1 cellular context compared by ENCODE assay signal in the genomic region with DNA sequence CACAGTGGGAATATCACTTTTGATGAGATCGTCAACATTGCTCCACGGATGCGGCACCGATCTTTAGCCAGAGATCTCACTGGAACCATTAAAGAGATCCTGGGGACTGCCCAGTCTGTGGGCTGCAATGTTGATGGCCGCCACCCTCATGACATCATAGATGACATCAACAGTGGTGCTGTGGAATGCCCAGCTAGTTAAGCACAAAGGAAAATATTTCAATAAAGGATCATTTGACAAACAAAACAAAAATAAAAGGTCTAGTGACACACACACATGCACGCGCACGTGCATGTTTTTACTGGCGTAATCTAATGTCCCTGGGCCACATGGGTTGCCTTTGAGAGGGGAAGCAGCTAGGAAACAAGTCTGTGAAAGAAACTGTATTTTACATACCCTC.
A peak's percentile ranks its signal among the peaks of the same experiment; 100 is the strongest.
TF ChIP-seq lines count a peak whose summit lies in the region.

No MANE protein-coding gene starts in this region.

TF ChIP-seq in HEK293, 187 proteins besides CTCF, POLR2A, EP300 and RAD21 (continued from another document):
- TF ChIP-seq YY1 (tag by site-specific recombination; IDR thresholded peaks at IDR 0.05), result 0 out of 2 replicates have a peak, but pooled peaks have one; percentile 25
- TF ChIP-seq ZBTB21 (tag by site-specific recombination; IDR thresholded peaks at IDR 0.05), result peak; percentile 94
- TF ChIP-seq TSHZ1 (tag by site-specific recombination; IDR thresholded peaks at IDR 0.05; ENCODE audit: borderline replicate concordance), result peak; percentile 56; the same call in 1 of the 2 replicates
- peak; percentile 35 for TF ChIP-seq ZBTB26 (tag by site-specific recombination; optimal IDR thresholded peaks at IDR 0.05)
- 0 out of 2 replicates have a peak, but pooled peaks have one; percentile 17 for TF ChIP-seq SCRT2 (tag by site-specific recombination; IDR thresholded peaks at IDR 0.05)
- TF ChIP-seq SP7 (tag by site-specific recombination; IDR thresholded peaks at IDR 0.05), result 0 out of 2 replicates have a peak, but pooled peaks have one; percentile 41
- TF ChIP-seq ZNF2 (tag by site-specific recombination; IDR thresholded peaks at IDR 0.05), result peak; percentile 61
- peak; percentile 46; the same call in 1 of the 2 replicates for TF ChIP-seq ZNF324 (tag by site-specific recombination; IDR thresholded peaks at IDR 0.05)
- peak; percentile 97 for TF ChIP-seq ZNF629 (tag by site-specific recombination; IDR thresholded peaks at IDR 0.05)
- TF ChIP-seq SP2 (tag by site-specific recombination; IDR thresholded peaks at IDR 0.05), result 0 out of 2 replicates have a peak, but pooled peaks have one; percentile 11
- TF ChIP-seq SP3 (tag by site-specific recombination; IDR thresholded peaks at IDR 0.05), result peak; percentile 44
- TF ChIP-seq YY2 (tag by site-specific recombination; IDR thresholded peaks at IDR 0.05), result peak; percentile 55; the same call in 1 of the 2 replicates
- 0 out of 2 replicates have a peak, but pooled peaks have one; percentile 8 for TF ChIP-seq IKZF3 (tag by site-specific recombination; IDR thresholded peaks at IDR 0.05)
- TF ChIP-seq ZNF366 (tag by site-specific recombination; conservative IDR thresholded peaks at IDR 0.05), result peak; percentile 72
- TF ChIP-seq, protein P1, sequence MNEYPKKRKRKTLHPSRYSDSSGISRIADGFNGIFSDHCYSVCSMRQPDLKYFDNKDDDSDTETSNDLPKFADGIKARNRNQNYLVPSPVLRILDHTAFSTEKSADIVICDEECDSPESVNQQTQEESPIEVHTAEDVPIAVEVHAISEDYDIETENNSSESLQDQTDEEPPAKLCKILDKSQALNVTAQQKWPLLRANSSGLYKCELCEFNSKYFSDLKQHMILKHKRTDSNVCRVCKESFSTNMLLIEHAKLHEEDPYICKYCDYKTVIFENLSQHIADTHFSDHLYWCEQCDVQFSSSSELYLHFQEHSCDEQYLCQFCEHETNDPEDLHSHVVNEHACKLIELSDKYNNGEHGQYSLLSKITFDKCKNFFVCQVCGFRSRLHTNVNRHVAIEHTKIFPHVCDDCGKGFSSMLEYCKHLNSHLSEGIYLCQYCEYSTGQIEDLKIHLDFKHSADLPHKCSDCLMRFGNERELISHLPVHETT (tag by site-specific recombination; IDR thresholded peaks at IDR 0.05), result peak; percentile 87
- 0 out of 2 replicates have a peak, but pooled peaks have one; percentile 35 for TF ChIP-seq KLF7 (tag by site-specific recombination; IDR thresholded peaks at IDR 0.05; ENCODE audit: borderline replicate concordance)
- 0 out of 2 replicates have a peak, but pooled peaks have one; percentile 28 for TF ChIP-seq ZBTB17 (tag by site-specific recombination; IDR thresholded peaks at IDR 0.05)
- peak; percentile 20; the same call in 1 of the 2 replicates for TF ChIP-seq ZBTB44 (tag by site-specific recombination; IDR thresholded peaks at IDR 0.05)
- peak; percentile 74 for TF ChIP-seq ZEB2 (tag by site-specific recombination; IDR thresholded peaks at IDR 0.05)
- peak; percentile 80 for TF ChIP-seq KLF1 (tag by site-specific recombination; IDR thresholded peaks at IDR 0.05)
- TF ChIP-seq, protein P2, sequence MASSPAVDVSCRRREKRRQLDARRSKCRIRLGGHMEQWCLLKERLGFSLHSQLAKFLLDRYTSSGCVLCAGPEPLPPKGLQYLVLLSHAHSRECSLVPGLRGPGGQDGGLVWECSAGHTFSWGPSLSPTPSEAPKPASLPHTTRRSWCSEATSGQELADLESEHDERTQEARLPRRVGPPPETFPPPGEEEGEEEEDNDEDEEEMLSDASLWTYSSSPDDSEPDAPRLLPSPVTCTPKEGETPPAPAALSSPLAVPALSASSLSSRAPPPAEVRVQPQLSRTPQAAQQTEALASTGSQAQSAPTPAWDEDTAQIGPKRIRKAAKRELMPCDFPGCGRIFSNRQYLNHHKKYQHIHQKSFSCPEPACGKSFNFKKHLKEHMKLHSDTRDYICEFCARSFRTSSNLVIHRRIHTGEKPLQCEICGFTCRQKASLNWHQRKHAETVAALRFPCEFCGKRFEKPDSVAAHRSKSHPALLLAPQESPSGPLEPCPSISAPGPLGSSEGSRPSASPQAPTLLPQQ (tag by site-specific recombination; IDR thresholded peaks at IDR 0.05), result 0 out of 2 replicates have a peak, but pooled peaks have one; percentile 16
- peak; percentile 94 for TF ChIP-seq ATF2 (tag by site-specific recombination; IDR thresholded peaks at IDR 0.05; ENCODE audit: low read depth)
- TF ChIP-seq ZNF335 (tag by site-specific recombination; conservative IDR thresholded peaks at IDR 0.05), result peak; percentile 49
- peak; percentile 77 for TF ChIP-seq KLF10 (tag by site-specific recombination; IDR thresholded peaks at IDR 0.05)
- peak; percentile 30; the same call in 1 of the 2 replicates for TF ChIP-seq ZXDB (tag by site-specific recombination; IDR thresholded peaks at IDR 0.05)
- TF ChIP-seq FEZF1 (tag by site-specific recombination; IDR thresholded peaks at IDR 0.05), result peak; percentile 50; the same call in 1 of the 2 replicates
- TF ChIP-seq, protein P3, sequence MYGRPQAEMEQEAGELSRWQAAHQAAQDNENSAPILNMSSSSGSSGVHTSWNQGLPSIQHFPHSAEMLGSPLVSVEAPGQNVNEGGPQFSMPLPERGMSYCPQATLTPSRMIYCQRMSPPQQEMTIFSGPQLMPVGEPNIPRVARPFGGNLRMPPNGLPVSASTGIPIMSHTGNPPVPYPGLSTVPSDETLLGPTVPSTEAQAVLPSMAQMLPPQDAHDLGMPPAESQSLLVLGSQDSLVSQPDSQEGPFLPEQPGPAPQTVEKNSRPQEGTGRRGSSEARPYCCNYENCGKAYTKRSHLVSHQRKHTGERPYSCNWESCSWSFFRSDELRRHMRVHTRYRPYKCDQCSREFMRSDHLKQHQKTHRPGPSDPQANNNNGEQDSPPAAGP (tag by site-specific recombination; IDR thresholded peaks at IDR 0.05), result peak; percentile 90
- TF ChIP-seq KLF8 (tag by site-specific recombination; IDR thresholded peaks at IDR 0.05), result peak; percentile 77
- TF ChIP-seq BCL11A (tag by site-specific recombination; IDR thresholded peaks at IDR 0.05; ENCODE audit: low read depth), result peak; percentile 55; the same call in 1 of the 2 replicates
- peak; percentile 97 for TF ChIP-seq INSM2 (tag by site-specific recombination; IDR thresholded peaks at IDR 0.05)
- peak; percentile 44; the same call in 1 of the 2 replicates for TF ChIP-seq WT1 (tag by site-specific recombination; IDR thresholded peaks at IDR 0.05)
